11 cellular contexts compared by ENCODE assay signal in genomic region chr3:125121246-125122010, GRCh38.
DNase-seq lines count a peak whose midpoint lies in the region; ATAC-seq and TF ChIP-seq lines count a peak whose summit lies in the region.
"Had no signal": no experiment of that assay in that cellular context is flagged by ENCODE, and none has a peak within 500 bp of the region (broad histone marks: within the 10 kb centered on the region; RNA-seq: fewer than 3 reads in every experiment).

No MANE protein-coding gene starts in this region.

- peak; percentile 35 for ATAC-seq in HG03521 (IDR thresholded peaks at IDR 0.05; ENCODE audit: unreplicated experiment)
- peak; percentile 55 for ATAC-seq in central memory CD8-positive, alpha-beta T cell (replicated peaks; ENCODE audit: extremely low read depth, poor library complexity, severe bottlenecking)

- no peaks in the 10 kb centered on the region for H3K36me3 ChIP-seq in spleen

- no peak for TF ChIP-seq POLR2A in spleen (IDR thresholded peaks at IDR 0.05)

- no peak for TF ChIP-seq CTCF in spleen (IDR thresholded peaks at IDR 0.05 in 8 of 11, conservative IDR thresholded peaks at IDR 0.05 in 3 of 11)

- intact Hi-C loops in spleen (cut with DNase I; ENCODE audit: low total_unique reads) = no loop called here

- H3K27me3 Mint-ChIP-seq in T-helper 1 cell treated with Interleukin-12 subunit alpha and Interleukin-12 subunit beta and Interleukin-4 antibody, amounts not matched to agents 30 μg/mL and 1 μg/mL, for 36 hours (ENCODE audit: low read depth) = peaks cover 12% of the 10 kb centered on the region
- H3K27me3 Mint-ChIP-seq in central memory CD8-positive, alpha-beta T cell = no peaks in the 10 kb centered on the region

- no peaks in the 10 kb centered on the region for H3K9me3 Mint-ChIP-seq in T-helper 1 cell treated with Interleukin-12 subunit alpha and Interleukin-12 subunit beta and Interleukin-4 antibody, amounts not matched to agents 30 μg/mL and 1 μg/mL, for 36 hours
- no peaks in the 10 kb centered on the region for H3K9me3 Mint-ChIP-seq in central memory CD8-positive, alpha-beta T cell

- WGBS in spleen, 5 donors = 31 to 47% (median 32%) methylated on average over 8 of the region's 8 CpGs

- peak overlapping the region in 3 of 8 donors; percentile 3 to 33 (median 10) for H3K4me3 ChIP-seq in spleen

- no peaks in the 10 kb centered on the region for H3K27me3 ChIP-seq in spleen (replicated peaks in 1 of 7)

- H3K4me1 ChIP-seq in spleen = peaks cover 32 to 82% (median 54%) of the 10 kb centered on the region in 6 donors

- peak overlapping the region; percentile 21 for H3K27ac Mint-ChIP-seq in T-helper 1 cell treated with Interleukin-12 subunit alpha and Interleukin-12 subunit beta and Interleukin-4 antibody, amounts not matched to agents 30 μg/mL and 1 μg/mL, for 36 hours
- peak overlapping the region; percentile 86 for H3K27ac Mint-ChIP-seq in central memory CD8-positive, alpha-beta T cell (ENCODE audit: low read depth)

- no peaks in the 10 kb centered on the region for H3K36me3 Mint-ChIP-seq in T-helper 1 cell treated with Interleukin-12 subunit alpha and Interleukin-12 subunit beta and Interleukin-4 antibody, amounts not matched to agents 30 μg/mL and 1 μg/mL, for 36 hours (ENCODE audit: low read depth)
- no peaks in the 10 kb centered on the region for H3K36me3 Mint-ChIP-seq in central memory CD8-positive, alpha-beta T cell (ENCODE audit: insufficient read depth)

- DNase-seq in T-helper 1 cell = no peak
- DNase-seq in central memory CD8-positive, alpha-beta T cell (ENCODE audit: low spot score in 2 of 2) = no peak
- DNase-seq in spleen = no peak
- DNase-seq in NCI-H2171 (lab: John Stamatoyannopoulos, UW) = no peak
- no peak for DNase-seq in NCI-H1105 treated with DMSO at 0.1 percent for 48 hours (lab: John Stamatoyannopoulos, UW)
- DNase-seq in HK-2 (ENCODE audit: unreplicated experiment) = no peak
- DNase-seq: cortex of kidney, kidney glomerular epithelial cell had no signal

- H3K9me3 ChIP-seq in spleen = peaks cover 0 to 4% (median 0%) of the 10 kb centered on the region in 8 donors

- H3K27ac ChIP-seq in spleen = peak overlapping the region in 6 of 8 donors; percentile 33 to 79 (median 54)
- H3K27ac ChIP-seq: KMS-11 had no signal

- no peak overlapping the region for H3K4me3 Mint-ChIP-seq in T-helper 1 cell treated with Interleukin-12 subunit alpha and Interleukin-12 subunit beta and Interleukin-4 antibody, amounts not matched to agents 30 μg/mL and 1 μg/mL, for 36 hours
- peak overlapping the region; percentile 41 for H3K4me3 Mint-ChIP-seq in central memory CD8-positive, alpha-beta T cell

- peaks cover 43% of the 10 kb centered on the region for H3K4me1 Mint-ChIP-seq in T-helper 1 cell treated with Interleukin-12 subunit alpha and Interleukin-12 subunit beta and Interleukin-4 antibody, amounts not matched to agents 30 μg/mL and 1 μg/mL, for 36 hours (ENCODE audit: low read depth)
- H3K4me1 Mint-ChIP-seq in central memory CD8-positive, alpha-beta T cell = peaks cover 55% of the 10 kb centered on the region
